Comparison of ENCODE assay signal across 34 cellular contexts in the genomic region with DNA sequence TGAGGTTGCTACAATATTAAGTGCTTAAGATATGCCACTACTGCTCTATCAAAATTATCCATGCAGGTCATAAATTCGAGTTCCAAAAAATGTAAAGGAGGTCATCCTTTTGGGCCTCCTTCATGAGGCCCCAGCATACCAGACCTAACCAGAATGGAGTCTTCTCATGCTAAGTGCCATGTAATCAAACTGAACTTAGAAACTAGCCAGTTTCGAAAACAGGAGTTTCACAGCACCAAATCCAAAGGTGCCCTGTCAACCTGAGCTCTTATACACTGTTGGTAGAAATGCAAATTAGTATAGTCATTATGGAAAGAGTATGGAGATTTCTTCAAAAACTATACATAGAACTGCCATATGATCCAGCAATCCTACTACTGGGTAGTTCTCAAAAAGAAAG.
"Had no signal": no experiment of that assay in that cellular context is flagged by ENCODE, and none has a peak within 500 bp of the region (broad histone marks: within the 10 kb centered on the region; RNA-seq: fewer than 3 reads in every experiment).

No MANE protein-coding gene starts in this region.

- H3K4me1 Mint-ChIP-seq: activated B cell treated with CpG ODN at 0.5 μM for 24 hours; activated CD4-positive, alpha-beta T cell treated with anti-CD3 and anti-CD28 coated beads, Interleukin-2, amount 10 ng/mL, durations not matched to agents 24 days and 14 days; activated naive CD8-positive, alpha-beta T cell treated with anti-CD3 and anti-CD28 coated beads for 36 hours; activated T-helper 17 cell treated with anti-CD3 and anti-CD28 coated beads, Interleukin-2, amount 50 U/mL, for 72 hours had no signal

- H3K36me3 ChIP-seq: adrenal gland, brain microvascular endothelial cell, breast epithelium had no signal

- H3K4me1 ChIP-seq: adrenal gland, body of pancreas, breast epithelium had no signal

- H3K27ac Mint-ChIP-seq: activated B cell treated with CpG ODN at 0.5 μM for 24 hours; activated CD4-positive, alpha-beta memory T cell treated with anti-CD3 and anti-CD28 coated beads for 36 hours; activated CD4-positive, alpha-beta T cell treated with anti-CD3 and anti-CD28 coated beads, Interleukin-2, amount 10 ng/mL, durations not matched to agents 24 days and 14 days; activated CD8-positive, alpha-beta T cell treated with anti-CD3 and anti-CD28 coated beads for 36 hours; activated naive CD4-positive, alpha-beta T cell treated with anti-CD3 and anti-CD28 coated beads for 36 hours; activated naive CD4-positive, alpha-beta T cell treated with anti-CD3 and anti-CD28 coated beads, Interleukin-2, amount 50 U/mL, for 72 hours; activated naive CD8-positive, alpha-beta T cell treated with anti-CD3 and anti-CD28 coated beads for 36 hours; activated T-cell treated with anti-CD3 and anti-CD28 coated beads, Interleukin-2, amount 50 U/mL, for 72 hours; activated T-helper 1 cell treated with anti-CD3 and anti-CD28 coated beads, Interleukin-12 subunit alpha, Interleukin-12 subunit beta, Interleukin-2, Interleukin-4 antibody, amounts not matched to agents 30 ng/mL and 10 ng/mL and 1 ng/mL, durations not matched to agents 14 hours and 24 hours and 36 hours; activated T-helper 17 cell treated with anti-CD3 and anti-CD28 coated beads, Interleukin-2, amount 50 U/mL, for 72 hours; T-helper 1 cell treated with Interleukin-12 subunit alpha and Interleukin-12 subunit beta and Interleukin-4 antibody, amounts not matched to agents 30 μg/mL and 1 μg/mL, for 36 hours; T-helper 2 cell treated with Interferon-gamma antibody and Interleukin-4, amounts not matched to agents 5 μg/mL and 100 μg/mL, for 36 hours had no signal

- H3K4me3 ChIP-seq: adrenal gland, body of pancreas, breast epithelium had no signal

- H3K4me3 Mint-ChIP-seq: activated B cell treated with CpG ODN at 0.5 μM for 24 hours; activated CD4-positive, alpha-beta memory T cell treated with anti-CD3 and anti-CD28 coated beads for 36 hours; activated CD4-positive, alpha-beta T cell treated with anti-CD3 and anti-CD28 coated beads, Interleukin-2, amount 10 ng/mL, durations not matched to agents 24 days and 14 days; activated CD8-positive, alpha-beta T cell treated with anti-CD3 and anti-CD28 coated beads for 36 hours; activated naive CD4-positive, alpha-beta T cell treated with anti-CD3 and anti-CD28 coated beads for 36 hours; activated naive CD8-positive, alpha-beta T cell treated with anti-CD3 and anti-CD28 coated beads for 36 hours; activated T-cell treated with anti-CD3 and anti-CD28 coated beads, Interleukin-2, amount 50 U/mL, for 4 hours; activated T-cell treated with anti-CD3 and anti-CD28 coated beads, Interleukin-2, amount 50 U/mL, for 72 hours; activated T-helper 1 cell treated with anti-CD3 and anti-CD28 coated beads, Interleukin-12 subunit alpha, Interleukin-12 subunit beta, Interleukin-2, Interleukin-4 antibody, amounts not matched to agents 30 ng/mL and 10 ng/mL and 1 ng/mL, durations not matched to agents 14 hours and 24 hours and 36 hours; activated T-helper 17 cell treated with anti-CD3 and anti-CD28 coated beads, Interleukin-2, amount 50 U/mL, for 72 hours; T-helper 1 cell treated with Interleukin-12 subunit alpha and Interleukin-12 subunit beta and Interleukin-4 antibody, amounts not matched to agents 30 μg/mL and 1 μg/mL, for 36 hours; T-helper 2 cell treated with Interferon-gamma antibody and Interleukin-4, amounts not matched to agents 5 μg/mL and 100 μg/mL, for 36 hours had no signal

- H3K9me3 ChIP-seq: adrenal gland, body of pancreas, breast epithelium had no signal

- H3K27me3 ChIP-seq: adrenal gland, body of pancreas, brain microvascular endothelial cell, breast epithelium had no signal

- ATAC-seq: activated CD8-positive, alpha-beta T cell treated with anti-CD3 and anti-CD28 coated beads for 36 hours; activated naive CD4-positive, alpha-beta T cell treated with anti-CD3 and anti-CD28 coated beads, Interleukin-2, amount 50 U/mL, for 72 hours; activated T-cell treated with anti-CD3 and anti-CD28 coated beads, Interleukin-2, amount 50 U/mL, for 4 hours; activated T-cell treated with anti-CD3 and anti-CD28 coated beads, Interleukin-2, amount 50 U/mL, for 72 hours; activated T-helper 17 cell treated with anti-CD3 and anti-CD28 coated beads, Interleukin-2, amount 50 U/mL, for 72 hours; body of pancreas had no signal

- H3K9me3 Mint-ChIP-seq: activated B cell treated with CpG ODN at 0.5 μM for 24 hours; activated CD4-positive, alpha-beta memory T cell treated with anti-CD3 and anti-CD28 coated beads for 36 hours; activated CD8-positive, alpha-beta T cell treated with anti-CD3 and anti-CD28 coated beads for 36 hours; activated naive CD4-positive, alpha-beta T cell treated with anti-CD3 and anti-CD28 coated beads for 36 hours; activated naive CD4-positive, alpha-beta T cell treated with anti-CD3 and anti-CD28 coated beads, Interleukin-2, amount 50 U/mL, for 72 hours; activated naive CD8-positive, alpha-beta T cell treated with anti-CD3 and anti-CD28 coated beads for 36 hours; activated T-cell treated with anti-CD3 and anti-CD28 coated beads, Interleukin-2, amount 50 U/mL, for 4 hours; activated T-helper 1 cell treated with anti-CD3 and anti-CD28 coated beads, Interleukin-12 subunit alpha, Interleukin-12 subunit beta, Interleukin-2, Interleukin-4 antibody, amounts not matched to agents 30 ng/mL and 10 ng/mL and 1 ng/mL, durations not matched to agents 14 hours and 24 hours and 36 hours; activated T-helper 17 cell treated with anti-CD3 and anti-CD28 coated beads, Interleukin-2, amount 50 U/mL, for 72 hours; T-helper 1 cell treated with Interleukin-12 subunit alpha and Interleukin-12 subunit beta and Interleukin-4 antibody, amounts not matched to agents 30 μg/mL and 1 μg/mL, for 36 hours; T-helper 2 cell treated with Interferon-gamma antibody and Interleukin-4, amounts not matched to agents 5 μg/mL and 100 μg/mL, for 36 hours had no signal

- DNase-seq: activated B cell treated with CpG ODN at 0.5 μM for 24 hours; activated CD4-positive, alpha-beta memory T cell treated with anti-CD3 and anti-CD28 coated beads for 36 hours; activated CD4-positive, alpha-beta T cell treated with anti-CD3 and anti-CD28 coated beads for 4 hours; activated CD4-positive, alpha-beta T cell treated with anti-CD3 and anti-CD28 coated beads, Interleukin-2, amount 10 ng/mL, durations not matched to agents 24 days and 14 days; activated CD4-positive, alpha-beta T cell treated with anti-CD3 and anti-CD28 coated beads, Interleukin-2, amount 50 U/mL, for 1 hour; activated CD4-positive, alpha-beta T cell treated with anti-CD3 and anti-CD28 coated beads, Interleukin-2, amount 50 U/mL, for 4 hours; activated CD4-positive, CD25-positive, alpha-beta regulatory T cell treated with anti-CD3 and anti-CD28 coated beads, Interleukin-2, amount 50 U/mL, for 72 hours; activated CD8-positive, alpha-beta memory T cell treated with anti-CD3 and anti-CD28 coated beads, Interleukin-2, amount 50 U/mL, for 4 hours; activated CD8-positive, alpha-beta T cell treated with anti-CD3 and anti-CD28 coated beads for 36 hours; activated effector memory CD4-positive, alpha-beta T cell treated with anti-CD3 and anti-CD28 coated beads, Interleukin-2, amount 50 U/mL, for 16 hours; activated gamma-delta T cell treated with Interleukin-2 at 50 U/mL for 16 hours; activated naive CD4-positive, alpha-beta T cell; activated naive CD4-positive, alpha-beta T cell treated with anti-CD3 and anti-CD28 coated beads for 36 hours; activated naive CD4-positive, alpha-beta T cell treated with anti-CD3 and anti-CD28 coated beads, Interleukin-2, amount 50 U/mL, for 16 hours; activated naive CD8-positive, alpha-beta T cell treated with anti-CD3 and anti-CD28 coated beads for 36 hours; activated T-cell treated with anti-CD3 and anti-CD28 coated beads for 4 hours; activated T-cell treated with anti-CD3 and anti-CD28 coated beads, Interleukin-2, amount 50 U/mL, for 1 hour; activated T-cell treated with anti-CD3 and anti-CD28 coated beads, Interleukin-2, amount 50 U/mL, for 4 hours; activated T-cell treated with anti-CD3 and anti-CD28 coated beads, Interleukin-2, amount 50 U/mL, for 72 hours; adrenal gland; amniotic stem cell; aorta; body of pancreas; brain microvascular endothelial cell; central memory CD4-positive, alpha-beta T cell; T-helper 2 cell; T-helper 9 cell had no signal

- H3K36me3 Mint-ChIP-seq: activated CD4-positive, alpha-beta memory T cell treated with anti-CD3 and anti-CD28 coated beads for 36 hours; activated naive CD4-positive, alpha-beta T cell treated with anti-CD3 and anti-CD28 coated beads, Interleukin-2, amount 50 U/mL, for 72 hours; activated naive CD8-positive, alpha-beta T cell treated with anti-CD3 and anti-CD28 coated beads for 36 hours had no signal

- H3K27ac ChIP-seq: adrenal gland, body of pancreas, brain microvascular endothelial cell, breast epithelium, VCaP had no signal

- H3K27me3 Mint-ChIP-seq: activated B cell treated with CpG ODN at 0.5 μM for 24 hours; activated CD4-positive, alpha-beta memory T cell treated with anti-CD3 and anti-CD28 coated beads for 36 hours; activated CD4-positive, alpha-beta T cell treated with anti-CD3 and anti-CD28 coated beads, Interleukin-2, amount 10 ng/mL, durations not matched to agents 24 days and 14 days; activated CD8-positive, alpha-beta T cell treated with anti-CD3 and anti-CD28 coated beads for 36 hours; activated naive CD8-positive, alpha-beta T cell treated with anti-CD3 and anti-CD28 coated beads for 36 hours; activated T-helper 17 cell treated with anti-CD3 and anti-CD28 coated beads, Interleukin-2, amount 50 U/mL, for 72 hours had no signal
